8 cellular contexts compared by ENCODE assay signal in the genomic region with DNA sequence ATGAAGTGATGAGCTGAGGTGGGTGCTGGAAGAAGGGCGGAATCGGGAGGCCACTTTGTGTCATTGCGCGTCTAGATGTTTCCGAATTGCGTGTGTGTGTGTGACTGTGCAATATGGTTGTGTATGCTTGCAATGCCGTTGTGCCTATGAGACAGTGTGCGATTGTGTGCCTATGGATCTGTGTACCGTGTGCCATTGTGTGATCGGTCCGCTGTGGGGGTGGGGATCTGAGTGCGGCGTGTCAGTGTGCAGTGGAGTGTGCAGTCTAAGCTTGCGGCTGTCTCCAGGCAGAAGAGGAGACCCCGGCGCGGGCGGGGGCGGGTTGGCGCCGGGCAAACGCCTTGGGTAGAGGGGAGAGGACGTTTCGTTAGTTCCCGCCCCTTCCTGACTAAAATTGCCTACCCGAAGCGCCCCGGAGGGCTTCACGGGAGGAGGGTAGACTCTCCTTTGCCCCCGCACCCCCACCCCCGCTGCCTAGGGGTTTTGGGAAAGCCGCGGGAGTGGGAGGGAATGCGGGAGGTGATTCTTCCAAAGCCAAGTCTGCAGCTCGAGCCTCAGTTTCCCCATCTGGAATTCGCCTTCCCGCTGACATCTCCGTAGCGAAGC. TPM values are rescaled to one million over a fixed set of nuclear protein-coding genes. Genes with fewer than 3 reads are reported as not detected.
DNase-seq lines count a peak whose midpoint lies in the region; ATAC-seq and TF ChIP-seq lines count a peak whose summit lies in the region.

No MANE protein-coding gene starts in this region.

- no peak for ATAC-seq in HG02840 (IDR thresholded peaks at IDR 0.05; ENCODE audit: low FRiP score, unreplicated experiment)

- H3K36me3 ChIP-seq in ACC112 (ENCODE audit: insufficient read depth, low read length) (no peaks in the 10 kb centered on the region), muscle layer of duodenum (ENCODE audit: control insufficient read depth in 1 of 2, insufficient read depth in 2 of 2, low read length in 2 of 2) (peaks cover 23 to 25% of the 10 kb centered on the region in 2 donors), tibial artery (peaks cover 0 to 32% (median 12%) of the 10 kb centered on the region in 3 donors)

- H3K27me3 ChIP-seq in ACC112 (ENCODE audit: insufficient read depth, low read length): no peaks in the 10 kb centered on the region
- no peaks in the 10 kb centered on the region for H3K27me3 ChIP-seq in muscle layer of duodenum (ENCODE audit: low read depth, low read length)
- H3K27me3 ChIP-seq in tibial artery: no peaks in the 10 kb centered on the region

- H3K4me3 ChIP-seq in ACC112 (ENCODE audit: low read depth, low read length): peak overlapping the region; percentile 75
- H3K4me3 ChIP-seq in muscle layer of duodenum (ENCODE audit: low read depth in 1 of 2, low read length in 2 of 2): peak overlapping the region; percentile 66 to 80
- H3K4me3 ChIP-seq in tibial artery: peak overlapping the region; percentile 66 to 71

- no peak for TF ChIP-seq POLR2A in erythroblast (IDR thresholded peaks at IDR 0.05; ENCODE audit: low read length)

- H3K4me1 ChIP-seq in ACC112 (ENCODE audit: control insufficient read depth, insufficient read depth, low read length, unreplicated experiment) (peaks cover 46% of the 10 kb centered on the region), muscle layer of duodenum (ENCODE audit: control insufficient read depth in 1 of 2, insufficient read depth in 2 of 2, low read length in 2 of 2) (peaks cover 8 to 32% of the 10 kb centered on the region in 2 donors), tibial artery (peaks cover 0 to 67% (median 49%) of the 10 kb centered on the region in 4 donors)

- no peaks in the 10 kb centered on the region for H3K79me2 ChIP-seq in ACC112 (ENCODE audit: control insufficient read depth, insufficient read depth, low read length, unreplicated experiment)

- H3K9me3 ChIP-seq in muscle layer of duodenum (ENCODE audit: control insufficient read depth in 1 of 2, low read length in 2 of 2) (no peaks in the 10 kb centered on the region), tibial artery (no peaks in the 10 kb centered on the region)

- DNase-seq in M059J (ENCODE audit: low read depth) (peak; percentile 33), erythroblast (lab: John Stamatoyannopoulos, UW) (peak; percentile 43 to 55), tibial artery (peak; percentile 48 to 76), NK-92 (lab: John Stamatoyannopoulos, UW; ENCODE audit: unreplicated experiment) (no peak)
- DNase-seq in activated CD8-positive, alpha-beta memory T cell treated with anti-CD3 and anti-CD28 coated beads for 24 hours: peak; percentile 74

- TF ChIP-seq CTCF in tibial artery (IDR thresholded peaks at IDR 0.05): no peak

- H2AFZ ChIP-seq in ACC112 (ENCODE audit: low read length, unreplicated experiment): peak overlapping the region; percentile 14

- H3K27ac ChIP-seq in ACC112 (ENCODE audit: low read depth, low read length): peak overlapping the region; percentile 88
- peak overlapping the region; percentile 82 for H3K27ac ChIP-seq in muscle layer of duodenum (ENCODE audit: low read length)
- H3K27ac ChIP-seq in tibial artery: peak overlapping the region; percentile 91 to 95

- intact Hi-C loops in tibial artery (cut with DNase I; ENCODE audit: low total_unique reads): loop anchor here (5.0 to 10.0 kb wide), 3 partner anchors 36 to 1108 kb away; a partner anchor contains a TSS

RNA-seq across cellular contexts. Expression of a gene that starts 24.2 kb away (rescaled TPM):
- total RNA-seq in M059J (2014; rRNA removed; shearing (Covaris generic)): 2.0 and 2.2 TPM in 2 replicates

RNA-seq across cellular contexts. Expression of a gene that starts 28.3 kb away (rescaled TPM):
- total RNA-seq in M059J (2014; rRNA removed; shearing (Covaris generic)): 0.25 and 0.69 TPM in 2 replicates

RNA-seq across cellular contexts. Expression of a gene that starts 37.4 kb away (rescaled TPM):
- 41.3 and 88.4 TPM in 2 replicates for total RNA-seq in M059J (2014; rRNA removed; shearing (Covaris generic))
